In genomic region chr2:145284551-145284950, GRCh38 we compare ENCODE assay signal across 27 cellular contexts.
"Had no signal": no experiment of that assay in that cellular context is flagged by ENCODE, and none has a peak within 500 bp of the region (broad histone marks: within the 10 kb centered on the region; RNA-seq: fewer than 3 reads in every experiment).

No MANE protein-coding gene starts in this region.

- H3K4me3 ChIP-seq: body of pancreas, esophagus muscularis mucosa, pancreas, prostate gland, skin epidermis, thoracic aorta had no signal

- ATAC-seq: activated naive CD4-positive, alpha-beta T cell treated with anti-CD3 and anti-CD28 coated beads, Interleukin-2, amount 50 U/mL, for 72 hours; body of pancreas; pancreas; sciatic nerve had no signal

- DNase-seq: activated CD4-positive, alpha-beta memory T cell treated with anti-CD3 and anti-CD28 coated beads for 36 hours; activated CD4-positive, alpha-beta T cell treated with anti-CD3 and anti-CD28 coated beads, Interleukin-2, amount 10 ng/mL, durations not matched to agents 24 days and 14 days; activated CD4-positive, CD25-positive, alpha-beta regulatory T cell treated with anti-CD3 and anti-CD28 coated beads, Interleukin-2, amount 50 U/mL, for 72 hours; activated CD8-positive, alpha-beta memory T cell treated with anti-CD3 and anti-CD28 coated beads, Interleukin-2, amount 50 U/mL, for 4 hours; activated naive CD4-positive, alpha-beta T cell; activated T-cell treated with anti-CD3 and anti-CD28 coated beads, Interleukin-2, amount 50 U/mL, for 1 hour; aorta; body of pancreas; dermis blood vessel endothelial cell; effector CD4-positive, alpha-beta T cell; head of caudate nucleus; hippocampal formation; kidney; naive B cell; pancreas; retina; stimulated activated CD4-positive, alpha-beta T cell treated with anti-CD3 and anti-CD28 coated beads, Interleukin-12 subunit alpha, Interleukin-12 subunit beta, amount 100 ng/mL, for 4 hours; stimulated activated CD4-positive, alpha-beta T cell treated with anti-CD3 and anti-CD28 coated beads, Interleukin-4, amount 100 ng/mL, for 1 hour; T-helper 9 cell; trophoblast cell; WERI-Rb-1 had no signal
